Comparison of ENCODE assay signal across 10 cellular contexts in the genomic region with DNA sequence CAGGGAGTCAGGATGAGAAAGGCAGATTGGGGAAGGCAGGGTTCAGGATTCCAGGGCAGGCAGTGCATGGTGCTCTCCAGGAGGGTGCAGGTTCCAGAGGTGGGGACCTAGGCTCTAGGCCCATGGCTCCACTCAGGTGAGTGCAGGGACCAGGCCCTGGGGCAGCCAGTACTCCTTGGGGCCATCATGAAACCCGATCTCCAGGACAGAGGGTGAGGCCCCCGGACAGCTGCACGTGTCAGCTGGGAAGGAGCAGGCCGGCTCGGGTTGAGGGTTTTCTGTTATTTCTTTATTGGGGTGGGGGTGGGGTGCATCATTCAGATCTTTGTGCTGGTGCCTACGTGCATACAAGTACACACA. TPM values are rescaled to one million over a fixed set of nuclear protein-coding genes. Genes with fewer than 3 reads are reported as not detected.
DNase-seq lines count a peak whose midpoint lies in the region; ATAC-seq, FAIRE-seq and TF ChIP-seq lines count a peak whose summit lies in the region.
"Had no signal": no experiment of that assay in that cellular context is flagged by ENCODE, and none has a peak within 500 bp of the region (broad histone marks: within the 10 kb centered on the region; RNA-seq: fewer than 3 reads in every experiment).

No MANE protein-coding gene starts in this region.

- no peaks in the 10 kb centered on the region for H3K27me3 ChIP-seq in colonic mucosa
- no peaks in the 10 kb centered on the region for H3K27me3 ChIP-seq in small intestine (ENCODE audit: control insufficient read depth in 2 of 2, insufficient read depth in 2 of 2, low read length in 2 of 2)

- H3K9me3 ChIP-seq in A549 (no peaks in the 10 kb centered on the region), colonic mucosa (no peaks in the 10 kb centered on the region), small intestine (ENCODE audit: control insufficient read depth, low read depth) (no peaks in the 10 kb centered on the region)

- H3K4me1 Mint-ChIP-seq in neural crest cell: peaks cover 38% of the 10 kb centered on the region

- FAIRE-seq in A549 (lab: Jason Lieb, UNC): no peak
- no peak for FAIRE-seq in small intestine (lab: Jason Lieb, UNC)

- no peak for TF ChIP-seq CTCF in A549 (IDR thresholded peaks at IDR 0.05)
- no peak for TF ChIP-seq CTCF in colonic mucosa (IDR thresholded peaks at IDR 0.05)
- no peak for TF ChIP-seq CTCF in neural crest cell (conservative IDR thresholded peaks at IDR 0.05)

- TF ChIP-seq EP300 in A549 (IDR thresholded peaks at IDR 0.05): no peak
- no peak for TF ChIP-seq EP300 in Ishikawa (IDR thresholded peaks at IDR 0.05; ENCODE audit: borderline replicate concordance)

- intact Hi-C loops in colonic mucosa (cut with DNase I): no loop called here

- TF ChIP-seq POLR2A in A549 (IDR thresholded peaks at IDR 0.05; ENCODE audit: low read length): no peak

- peak overlapping the region; percentile 97 for H3K4me2 ChIP-seq in A549

- H3K36me3 Mint-ChIP-seq in neural crest cell (ENCODE audit: low read depth): no peaks in the 10 kb centered on the region

- no peak for DNase-seq in A549 (ENCODE audit: low read depth in 1 of 2, low spot score in 1 of 2)
- no peak for DNase-seq in colonic mucosa
- DNase-seq in neural crest cell (ENCODE audit: low read depth, low spot score): no peak
- DNase-seq in T1000 (lab: John Stamatoyannopoulos, UW): no peak
- DNase-seq in small intestine: no peak
- DNase-seq: activated gamma-delta T cell, NCI-H1092 had no signal

- H3K4me3 Mint-ChIP-seq in neural crest cell: peak overlapping the region; percentile 93

- TF ChIP-seq RAD21 in A549 (conservative IDR thresholded peaks at IDR 0.05 in 1 of 2, IDR thresholded peaks at IDR 0.05 in 1 of 2) (no peak), Ishikawa (IDR thresholded peaks at IDR 0.05; ENCODE audit: low read depth) (no peak)

- H3K9ac ChIP-seq in colonic mucosa (ENCODE audit: low read depth in 2 of 2, low read length in 2 of 2): peak overlapping the region in 1 of 2 donors; percentile 34

- peaks cover 3% of the 10 kb centered on the region for H3K27me3 Mint-ChIP-seq in neural crest cell (ENCODE audit: low read depth)

- H3K4me3 ChIP-seq in A549 (no peak overlapping the region), colonic mucosa (no peak overlapping the region), small intestine (ENCODE audit: low read depth in 1 of 2, low read length in 2 of 2) (no peak overlapping the region)

- 47% methylated on average over 6 of the region's 6 CpGs for WGBS in A549 (ENCODE audit: missing lambda C conversion rate)
- WGBS in small intestine, 3 donors: 50 to 53% (median 52%) methylated on average over 6 of the region's 6 CpGs

- POLR2A ChIA-PET in A549 (lab: Yijun Ruan, JAX): interaction anchor here (0.6 to 1.5 kb wide), 2 partner anchors 51 to 84 kb away, joined by 3 to 4 read pairs; no protein-coding TSS in a partner anchor

- no peaks in the 10 kb centered on the region for H3K36me3 ChIP-seq in colonic mucosa
- no peaks in the 10 kb centered on the region for H3K36me3 ChIP-seq in small intestine (ENCODE audit: control insufficient read depth in 2 of 2, insufficient read depth in 2 of 2, low read length in 2 of 2)

- CTCF ChIA-PET in A549 (lab: Yijun Ruan, JAX): interaction anchor here (1.0 to 23.4 kb wide), 8 partner anchors 8 to 85 kb away, joined by 3 to 463 read pairs (median 6); no protein-coding TSS in a partner anchor

- H3K27ac ChIP-seq in A549 (peak overlapping the region; percentile 92 to 97; a peak in 5 of 6 replicates), colonic mucosa (peak overlapping the region; percentile 74), small intestine (ENCODE audit: low read depth in 1 of 2, low read length in 1 of 2) (peak overlapping the region in 1 of 2 donors; percentile 81)

- H3K4me1 ChIP-seq in A549 (peaks cover 84% of the 10 kb centered on the region), colonic mucosa (peaks cover 12% of the 10 kb centered on the region), small intestine (ENCODE audit: control insufficient read depth in 2 of 2, insufficient read depth in 1 of 2, low read depth in 1 of 2, low read length in 1 of 2) (peaks cover 0 to 3% of the 10 kb centered on the region in 2 donors)

- H3K9me3 Mint-ChIP-seq in neural crest cell: no peaks in the 10 kb centered on the region

- H3K27ac Mint-ChIP-seq in neural crest cell (ENCODE audit: unreplicated experiment): no peak overlapping the region

- ATAC-seq in A549 (peak; percentile 2 to 7; a peak in 4 of 6 replicates), HG03039 (IDR thresholded peaks at IDR 0.05; ENCODE audit: unreplicated experiment) (no peak), GM18870 (IDR thresholded peaks at IDR 0.05; ENCODE audit: unreplicated experiment) (no peak)

TF ChIP-seq in A549, 52 proteins besides CTCF, POLR2A, EP300 and RAD21 (continues in another document):
- TF ChIP-seq CHD2 (IDR thresholded peaks at IDR 0.05; ENCODE audit: low read length, partially characterized antibody) (no peak), JUN (IDR thresholded peaks at IDR 0.05) (no peak), RFX5 (IDR thresholded peaks at IDR 0.05) (no peak), EHMT2 (IDR thresholded peaks at IDR 0.05; ENCODE audit: low read depth) (no peak)
- TF ChIP-seq, protein P1, sequence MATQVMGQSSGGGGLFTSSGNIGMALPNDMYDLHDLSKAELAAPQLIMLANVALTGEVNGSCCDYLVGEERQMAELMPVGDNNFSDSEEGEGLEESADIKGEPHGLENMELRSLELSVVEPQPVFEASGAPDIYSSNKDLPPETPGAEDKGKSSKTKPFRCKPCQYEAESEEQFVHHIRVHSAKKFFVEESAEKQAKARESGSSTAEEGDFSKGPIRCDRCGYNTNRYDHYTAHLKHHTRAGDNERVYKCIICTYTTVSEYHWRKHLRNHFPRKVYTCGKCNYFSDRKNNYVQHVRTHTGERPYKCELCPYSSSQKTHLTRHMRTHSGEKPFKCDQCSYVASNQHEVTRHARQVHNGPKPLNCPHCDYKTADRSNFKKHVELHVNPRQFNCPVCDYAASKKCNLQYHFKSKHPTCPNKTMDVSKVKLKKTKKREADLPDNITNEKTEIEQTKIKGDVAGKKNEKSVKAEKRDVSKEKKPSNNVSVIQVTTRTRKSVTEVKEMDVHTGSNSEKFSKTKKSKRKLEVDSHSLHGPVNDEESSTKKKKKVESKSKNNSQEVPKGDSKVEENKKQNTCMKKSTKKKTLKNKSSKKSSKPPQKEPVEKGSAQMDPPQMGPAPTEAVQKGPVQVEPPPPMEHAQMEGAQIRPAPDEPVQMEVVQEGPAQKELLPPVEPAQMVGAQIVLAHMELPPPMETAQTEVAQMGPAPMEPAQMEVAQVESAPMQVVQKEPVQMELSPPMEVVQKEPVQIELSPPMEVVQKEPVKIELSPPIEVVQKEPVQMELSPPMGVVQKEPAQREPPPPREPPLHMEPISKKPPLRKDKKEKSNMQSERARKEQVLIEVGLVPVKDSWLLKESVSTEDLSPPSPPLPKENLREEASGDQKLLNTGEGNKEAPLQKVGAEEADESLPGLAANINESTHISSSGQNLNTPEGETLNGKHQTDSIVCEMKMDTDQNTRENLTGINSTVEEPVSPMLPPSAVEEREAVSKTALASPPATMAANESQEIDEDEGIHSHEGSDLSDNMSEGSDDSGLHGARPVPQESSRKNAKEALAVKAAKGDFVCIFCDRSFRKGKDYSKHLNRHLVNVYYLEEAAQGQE (IDR thresholded peaks at IDR 0.05): no peak

TF ChIP-seq in Ishikawa, 13 proteins besides CTCF, POLR2A, EP300 and RAD21:
- TF ChIP-seq TCF12 (IDR thresholded peaks at IDR 0.05; ENCODE audit: low read depth): 0 out of 2 replicates have a peak, but pooled peaks have one; percentile 17
- TF ChIP-seq ZBTB7A (IDR thresholded peaks at IDR 0.05; ENCODE audit: low read depth): no peak
- peak; percentile 72; the same call in 1 of the 2 replicates for TF ChIP-seq MAX (IDR thresholded peaks at IDR 0.05)
- no peak for TF ChIP-seq YY1 (IDR thresholded peaks at IDR 0.05; ENCODE audit: low read depth)
TF ChIP-seq in Ishikawa: peak in this region for 2.

RNA-seq across cellular contexts. Expression of gene MTSS2, which starts 1.3 kb away (rescaled TPM):
- 10.8 and 13.1 TPM in 2 replicates for polyA plus RNA-seq in A549 (2011; rRNA removed)
- 52.8 and 65.7 TPM in 2 replicates for polyA plus RNA-seq in A549 (2012; cell fraction: cytosol; rRNA removed)
- 97.7 and 160 TPM in 2 replicates for polyA plus RNA-seq in A549 (2012; cell fraction: nucleus; rRNA removed)
- polyA plus RNA-seq in A549 (2017; fragmentation: RNase III; extraction: RNeasy Plus Mini Kit Qiagen cat#74134 plus additional on column Dnase treatment): 27.1 to 37.4 TPM (median 33.5 TPM) in 3 replicates
- polyA minus RNA-seq in A549 (2011; rRNA and poly(A)+ RNA removed): 11.4 and 19.0 TPM in 2 replicates
- total RNA-seq in colonic mucosa: 10 to 100 TPM; 15.5 to 25.3 TPM
- 93.3 and 95.0 TPM in 2 replicates for total RNA-seq in neural crest cell
- 10 to 100 TPM in 1 of 3 donors, 1 to 10 TPM in 2; 2.9 to 15.2 (median 7.3) TPM for polyA plus RNA-seq in small intestine

RNA-seq across cellular contexts. Expression of gene IL34, which starts 40.8 kb away (rescaled TPM):
- polyA plus RNA-seq in A549 (2011; rRNA removed) (0.12 and 0.25 TPM in 2 replicates), A549 (2017; fragmentation: RNase III; extraction: RNeasy Plus Mini Kit Qiagen cat#74134 plus additional on column Dnase treatment) (0.29 to 0.89 TPM (median 0.40 TPM) in 3 replicates), small intestine (1 to 10 TPM in 2 of 3 donors, not detected in 1; 1.5 to 6.5 TPM)
- polyA plus RNA-seq in A549 (2012; cell fraction: cytosol; rRNA removed): 0.73 and 1.2 TPM in 2 replicates
- polyA plus RNA-seq in A549 (2012; cell fraction: nucleus; rRNA removed): 0.94 and 1.5 TPM in 2 replicates
- 0.41 TPM in 1 of 2 replicates, not detected in the other for polyA minus RNA-seq in A549 (2011; rRNA and poly(A)+ RNA removed)
- total RNA-seq in colonic mucosa (1 to 10 TPM; 1.1 to 2.8 TPM), neural crest cell (0.16 and 0.47 TPM in 2 replicates)

Comparison
In these comparisons a context has a peak if more than half of its experiments do, and no peak if none do; other contexts are left out.
1. ATAC-seq: peak in A549 (2 of 2); none in HG03039 (single experiment) and GM18870 (single experiment).